11 cellular contexts compared by ENCODE assay signal in the genomic region with DNA sequence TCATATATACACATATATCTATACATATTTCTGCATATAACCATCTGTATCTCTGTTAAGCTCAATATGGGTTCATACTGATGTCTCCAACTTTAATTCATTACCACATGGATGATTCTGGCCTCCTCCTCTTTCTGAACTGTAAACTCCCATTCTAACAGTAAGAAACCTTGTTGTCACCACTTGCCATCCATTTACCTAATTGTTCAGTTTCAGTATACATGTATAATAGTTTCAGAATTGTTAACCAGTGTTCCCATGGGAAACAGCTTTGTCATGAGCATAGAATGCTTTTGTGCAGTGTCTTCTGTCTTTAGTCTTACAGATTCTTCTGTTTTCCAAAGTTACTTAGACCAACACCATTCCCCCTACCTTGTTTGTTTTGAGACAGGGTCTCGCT. TPM values are rescaled to one million over a fixed set of nuclear protein-coding genes. Genes with fewer than 3 reads are reported as not detected.
A peak's percentile ranks its signal among the peaks of the same experiment; 100 is the strongest.
DNase-seq lines count a peak whose midpoint lies in the region; ATAC-seq, FAIRE-seq and TF ChIP-seq lines count a peak whose summit lies in the region.
"Had no signal": no experiment of that assay in that cellular context is flagged by ENCODE, and none has a peak within 500 bp of the region (broad histone marks: within the 10 kb centered on the region; RNA-seq: fewer than 3 reads in every experiment).

No MANE protein-coding gene starts in this region.

- H3K9me3 Mint-ChIP-seq in activated CD8-positive, alpha-beta memory T cell treated with anti-CD3 and anti-CD28 coated beads, Interleukin-2, amount 10 ng/mL, durations not matched to agents 7 days and 5 days (ENCODE audit: low read depth) = no peaks in the 10 kb centered on the region
- no peaks in the 10 kb centered on the region for H3K9me3 Mint-ChIP-seq in glutamatergic neuron (ENCODE audit: unreplicated experiment)
- H3K9me3 Mint-ChIP-seq: WTC11 had no signal

- TF ChIP-seq CTCF in glutamatergic neuron (IDR thresholded peaks at IDR 0.05; ENCODE audit: partially characterized antibody, unreplicated experiment) = no peak

- no peak for DNase-seq in GM12891 (ENCODE audit: insufficient read length, low spot score)
- DNase-seq in activated CD8-positive, alpha-beta memory T cell treated with anti-CD3 and anti-CD28 coated beads, Interleukin-2, amount 10 ng/mL, durations not matched to agents 7 days and 5 days = no peak
- DNase-seq in glutamatergic neuron = no peak
- DNase-seq in hypothalamus (lab: John Stamatoyannopoulos, UW) = no peak
- no peak for DNase-seq in activated naive CD4-positive, alpha-beta T cell (lab: John Stamatoyannopoulos, UW)
- DNase-seq: NCI-H2081; NK-92 treated with Interleukin-12 subunit alpha and Interleukin-12 subunit beta, amount 100 ng/mL, for 24 hours had no signal

- H3K4me1 Mint-ChIP-seq in activated CD8-positive, alpha-beta memory T cell treated with anti-CD3 and anti-CD28 coated beads, Interleukin-2, amount 10 ng/mL, durations not matched to agents 7 days and 5 days = peaks cover 8% of the 10 kb centered on the region
- no peaks in the 10 kb centered on the region for H3K4me1 Mint-ChIP-seq in glutamatergic neuron (ENCODE audit: low read depth, unreplicated experiment)
- H3K4me1 Mint-ChIP-seq: WTC11 had no signal

- FAIRE-seq in GM12891 (lab: Jason Lieb, UNC) = peak; percentile 26

- CTCF ChIA-PET in activated CD8-positive, alpha-beta memory T cell treated with anti-CD3 and anti-CD28 coated beads, Interleukin-2, amount 10 ng/mL, durations not matched to agents 7 days and 5 days (lab: Charles Lee) = no interaction called here

- TF ChIP-seq POLR2A in GM12891 (IDR thresholded peaks at IDR 0.05; ENCODE audit: low read depth, low read length) = no peak

- ATAC-seq in GM19043 (IDR thresholded peaks at IDR 0.05; ENCODE audit: low read depth, unreplicated experiment) = peak; percentile 83
- ATAC-seq in HG02759 (IDR thresholded peaks at IDR 0.05; ENCODE audit: unreplicated experiment) = peak; percentile 82
- peak; percentile 82 for ATAC-seq in HG03442 (IDR thresholded peaks at IDR 0.05; ENCODE audit: unreplicated experiment)
- no peak for ATAC-seq in activated CD8-positive, alpha-beta memory T cell treated with anti-CD3 and anti-CD28 coated beads, Interleukin-2, amount 10 ng/mL, durations not matched to agents 7 days and 5 days
- ATAC-seq: WTC11 had no signal

- H3K27me3 Mint-ChIP-seq in activated CD8-positive, alpha-beta memory T cell treated with anti-CD3 and anti-CD28 coated beads, Interleukin-2, amount 10 ng/mL, durations not matched to agents 7 days and 5 days = no peaks in the 10 kb centered on the region
- H3K27me3 Mint-ChIP-seq in glutamatergic neuron (ENCODE audit: unreplicated experiment) = no peaks in the 10 kb centered on the region

- peaks cover 20% of the 10 kb centered on the region for H3K36me3 Mint-ChIP-seq in activated CD8-positive, alpha-beta memory T cell treated with anti-CD3 and anti-CD28 coated beads, Interleukin-2, amount 10 ng/mL, durations not matched to agents 7 days and 5 days
- no peaks in the 10 kb centered on the region for H3K36me3 Mint-ChIP-seq in glutamatergic neuron (ENCODE audit: unreplicated experiment)

- H3K4me3 Mint-ChIP-seq in activated CD8-positive, alpha-beta memory T cell treated with anti-CD3 and anti-CD28 coated beads, Interleukin-2, amount 10 ng/mL, durations not matched to agents 7 days and 5 days = no peak overlapping the region
- H3K4me3 Mint-ChIP-seq in glutamatergic neuron (ENCODE audit: unreplicated experiment) = no peak overlapping the region
- H3K4me3 Mint-ChIP-seq: WTC11 had no signal

- H3K27ac Mint-ChIP-seq in activated CD8-positive, alpha-beta memory T cell treated with anti-CD3 and anti-CD28 coated beads, Interleukin-2, amount 10 ng/mL, durations not matched to agents 7 days and 5 days = no peak overlapping the region
- H3K27ac Mint-ChIP-seq in glutamatergic neuron (ENCODE audit: unreplicated experiment) = no peak overlapping the region
- H3K27ac Mint-ChIP-seq: WTC11 had no signal

TF ChIP-seq in GM12891, 5 proteins besides CTCF, POLR2A, EP300 and RAD21:
- TF ChIP-seq TAF1 (IDR thresholded peaks at IDR 0.05; ENCODE audit: low read depth, low read length) = no peak
- no peak for TF ChIP-seq SPI1 (IDR thresholded peaks at IDR 0.05; ENCODE audit: low read depth, low read length)
- TF ChIP-seq PAX5 (IDR thresholded peaks at IDR 0.05; ENCODE audit: insufficient read depth, low read length, severe bottlenecking) = no peak
- no peak for TF ChIP-seq POU2F2 (IDR thresholded peaks at IDR 0.05; ENCODE audit: low read depth, low read length)
- TF ChIP-seq POLR2AphosphoS5 (IDR thresholded peaks at IDR 0.05; ENCODE audit: low read depth, low read length) = no peak

RNA-seq across cellular contexts. Expression of gene SLC9A6, which starts 35.9 kb away (rescaled TPM):
- 2.8 TPM for polyA plus RNA-seq in GM12891 (2012; ENCODE audit: low read depth, missing spikeins)
- 10 to 100 TPM; 14.5 to 15.7 TPM for total RNA-seq in activated CD8-positive, alpha-beta memory T cell treated with anti-CD3 and anti-CD28 coated beads, Interleukin-2, amount 10 ng/mL, durations not matched to agents 7 days and 5 days
- 15.5 TPM for total RNA-seq in glutamatergic neuron (ENCODE audit: unreplicated experiment)

RNA-seq across cellular contexts. Expression of gene MMGT1, which starts 47.4 kb away (rescaled TPM):
- polyA plus RNA-seq in GM12891 (2012; ENCODE audit: low read depth, missing spikeins) = 6.5 TPM
- total RNA-seq in activated CD8-positive, alpha-beta memory T cell treated with anti-CD3 and anti-CD28 coated beads, Interleukin-2, amount 10 ng/mL, durations not matched to agents 7 days and 5 days = 10 to 100 TPM; 11.6 to 17.4 TPM
- 34.3 TPM for total RNA-seq in glutamatergic neuron (ENCODE audit: unreplicated experiment)
